Comparison of ENCODE assay signal across 8 cellular contexts in genomic region chr14:51093371-51094281, GRCh38. TPM values are rescaled to one million over a fixed set of nuclear protein-coding genes. Genes with fewer than 3 reads are reported as not detected.
DNase-seq lines count a peak whose midpoint lies in the region; ATAC-seq and TF ChIP-seq lines count a peak whose summit lies in the region.

No MANE protein-coding gene starts in this region.

- in situ Hi-C loops in T47D (cut with HindIII; ENCODE audit: low pct_unique_long_range_greater_than_20kb, low sequenced_read_pairs) = no loop called here

- H3K27ac ChIP-seq in heart right ventricle (peak overlapping the region in 1 of 10 donors; percentile 7), psoas muscle (no peak overlapping the region)

- WGBS in heart right ventricle, 2 donors = 6 to 9% methylated on average over 65 to 68 of the region's 68 CpGs
- WGBS in psoas muscle, 3 donors = 4 to 5% (median 5%) methylated on average over 65 to 68 of the region's 68 CpGs

- H3K4me1 ChIP-seq in heart right ventricle = peaks cover 7 to 27% (median 20%) of the 10 kb centered on the region in 9 donors
- H3K4me1 ChIP-seq in psoas muscle = peaks cover 12% of the 10 kb centered on the region

- no peak overlapping the region for H3K4me3 Mint-ChIP-seq in MCF 10A (ENCODE audit: unreplicated experiment)

- H3K27me3 ChIP-seq in heart right ventricle = peaks cover 6 to 64% (median 50%) of the 10 kb centered on the region in 7 donors
- peaks cover 0 to 24% (median 12%) of the 10 kb centered on the region in 3 donors for H3K27me3 ChIP-seq in psoas muscle (ENCODE audit: insufficient read depth in 3 of 3, low read length in 2 of 3)

- peaks cover 11% of the 10 kb centered on the region for H3K27me3 Mint-ChIP-seq in MCF 10A (ENCODE audit: insufficient read depth, unreplicated experiment)

- peak; percentile 49 to 50 for DNase-seq in T47D (ENCODE audit: low read depth in 1 of 2, low spot score in 1 of 2)
- no peak for DNase-seq in MCF 10A (ENCODE audit: unreplicated experiment)
- DNase-seq in NCI-H82 (lab: John Stamatoyannopoulos, UW) = peak; percentile 79
- DNase-seq in activated effector memory CD4-positive, alpha-beta T cell treated with Interleukin-2 at 50 U/mL for 16 hours = peak; percentile 7
- peak in 1 of 2 donors; percentile 25 for DNase-seq in heart right ventricle
- DNase-seq in psoas muscle = peak in 1 of 2 donors; percentile 29

- CTCF ChIA-PET in MCF 10A (lab: Yijun Ruan, JAX) = no interaction called here

- H3K9me3 Mint-ChIP-seq in MCF 10A (ENCODE audit: unreplicated experiment) = no peaks in the 10 kb centered on the region

- BruUV-seq in MCF 10A (replicated peaks; lab: Mats Ljungman, UMichigan) = no TSS peak

- no peaks in the 10 kb centered on the region for H3K36me3 Mint-ChIP-seq in MCF 10A (ENCODE audit: insufficient read depth, unreplicated experiment)

- no peak overlapping the region for H3K27ac Mint-ChIP-seq in MCF 10A (ENCODE audit: low read depth, unreplicated experiment)

- no peak for TF ChIP-seq CTCF in MCF 10A (IDR thresholded peaks at IDR 0.05; ENCODE audit: unreplicated experiment)
- TF ChIP-seq CTCF in heart right ventricle (IDR thresholded peaks at IDR 0.05) = peak in 1 of 9 donors; percentile 27
- no peak for TF ChIP-seq CTCF in psoas muscle (IDR thresholded peaks at IDR 0.05)

- H3K4me3 ChIP-seq in heart right ventricle (peak overlapping the region in 9 of 10 donors; percentile 47 to 70 (median 64)), psoas muscle (peak overlapping the region; percentile 75)

- no peaks in the 10 kb centered on the region for H3K9me3 ChIP-seq in heart right ventricle
- H3K9me3 ChIP-seq in psoas muscle = no peaks in the 10 kb centered on the region

- H3K36me3 ChIP-seq in heart right ventricle (no peaks in the 10 kb centered on the region), psoas muscle (ENCODE audit: insufficient read depth in 1 of 2, low read depth in 1 of 2) (no peaks in the 10 kb centered on the region)

- peak in 1 of 8 donors; percentile 23 for ATAC-seq in heart right ventricle
- ATAC-seq in psoas muscle = no peak
- ATAC-seq in HG02973 (IDR thresholded peaks at IDR 0.05; ENCODE audit: unreplicated experiment) = no peak
- ATAC-seq in HG03460 (IDR thresholded peaks at IDR 0.05; ENCODE audit: unreplicated experiment) = no peak

- H3K4me1 Mint-ChIP-seq in MCF 10A (ENCODE audit: insufficient read depth, unreplicated experiment) = no peaks in the 10 kb centered on the region

- POLR2A ChIA-PET in MCF 10A (lab: Yijun Ruan, JAX) = no interaction called here

- intact Hi-C loops in MCF 10A (cut with micrococcal nuclease) = loop anchor here (10.0 kb wide), 1 partner anchor 139 kb away; no protein-coding TSS in a partner anchor
- intact Hi-C loops in heart right ventricle (cut with DNase I) = loop anchor here in 2 of 10 donors (10.0 kb wide), 2 partner anchors 89 to 129 kb away; no protein-coding TSS in a partner anchor
- intact Hi-C loops in psoas muscle (cut with DNase I) = loop anchor here (5.0 to 10.0 kb wide), 2 partner anchors 81 to 139 kb away; no protein-coding TSS in a partner anchor

RNA-seq across cellular contexts. Expression of gene TRIM9, which starts 1.3 kb away (rescaled TPM):
- total RNA-seq in MCF 10A (2022) (0.19 TPM in 1 of 2 replicates, not detected in the other), heart right ventricle (1 to 10 TPM in 3 of 10 donors, under 1 TPM in 7; 0.33 to 1.3 (median 0.68) TPM), psoas muscle (1 to 10 TPM in 3 of 4 donors, under 1 TPM in 1; 0.69 to 1.5 (median 1.2) TPM)
- polyA plus RNA-seq in heart right ventricle (under 1 TPM; 0.48 to 0.59 TPM), psoas muscle (1 to 10 TPM in 1 of 3 donors, under 1 TPM in 2; 0.17 to 3.3 (median 0.46) TPM)
